Comparison of ENCODE assay signal across 19 cellular contexts in the genomic region with DNA sequence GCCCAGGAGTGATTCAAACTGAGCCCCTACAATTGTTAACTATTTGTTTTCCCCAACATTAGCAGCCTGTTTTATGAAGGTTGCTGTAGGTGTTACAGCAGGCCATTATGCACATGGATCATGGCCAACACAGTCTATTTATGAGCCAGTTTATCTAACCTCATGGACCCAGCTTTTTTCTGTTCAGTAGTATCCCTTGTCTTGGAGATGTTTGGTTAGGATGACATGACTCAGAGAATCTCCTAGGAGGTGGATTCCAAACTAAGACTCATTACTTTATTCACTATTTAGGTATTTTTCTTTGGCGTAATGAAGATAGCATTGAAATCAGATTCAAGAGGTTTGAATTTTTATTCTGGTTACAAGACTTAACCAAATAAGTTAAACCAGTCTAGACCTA.
DNase-seq lines count a peak whose midpoint lies in the region; ATAC-seq, FAIRE-seq and TF ChIP-seq lines count a peak whose summit lies in the region.
"Had no signal": no experiment of that assay in that cellular context is flagged by ENCODE, and none has a peak within 500 bp of the region (broad histone marks: within the 10 kb centered on the region; RNA-seq: fewer than 3 reads in every experiment).

No MANE protein-coding gene starts in this region.

- peak; percentile 38 for FAIRE-seq in GM12878 (lab: Jason Lieb, UNC)
- FAIRE-seq: GM18507 had no signal

- TF ChIP-seq EP300 in GM12878 (IDR thresholded peaks at IDR 0.05; ENCODE audit: borderline replicate concordance in 1 of 2, control insufficient read depth in 1 of 2, low read depth in 2 of 2, low read length in 2 of 2) = no peak

- H3K36me3 ChIP-seq in GM12878 (ENCODE audit: control insufficient read depth in 2 of 2, insufficient read depth in 2 of 2, low read length in 1 of 2) (no peaks in the 10 kb centered on the region), kidney epithelial cell (ENCODE audit: control insufficient read depth, insufficient read depth, low read length) (no peaks in the 10 kb centered on the region), colonic mucosa (no peaks in the 10 kb centered on the region)
- no peaks in the 10 kb centered on the region for H3K36me3 ChIP-seq in CD8-positive, alpha-beta T cell (ENCODE audit: insufficient read depth, low read length)
- H3K36me3 ChIP-seq: ascending aorta; BLaER1 treated with 17β-estradiol and CSF1 and Interleukin-3, amounts not matched to agents 10 nM and 100 nM; left ventricle myocardium inferior had no signal

- H3K9ac ChIP-seq in GM12878 (ENCODE audit: control insufficient read depth, insufficient read depth, low read length) (no peak overlapping the region), colonic mucosa (ENCODE audit: low read depth in 2 of 2, low read length in 2 of 2) (no peak overlapping the region)
- H3K9ac ChIP-seq: BLaER1 treated with 17β-estradiol and CSF1 and Interleukin-3, amounts not matched to agents 10 nM and 100 nM had no signal

- BruUV-seq in GM12878 (replicated peaks; lab: Mats Ljungman, UMichigan) = no TSS peak

- SMC1A ChIA-PET in GM12878 (lab: Charles Lee; ENCODE audit: uncharacterized antibody, unreplicated experiment) = interaction anchor here (1.1 kb wide), 1 partner anchor 62 kb away, joined by 3 read pairs; no protein-coding TSS in a partner anchor

- no peak overlapping the region for H3K4me3 ChIP-seq in AG09309 (ENCODE audit: control insufficient read depth, low read depth, low read length)
- H3K4me3 ChIP-seq in GM12878 = no peak overlapping the region
- H3K4me3 ChIP-seq in kidney epithelial cell (ENCODE audit: low read depth, low read length) = no peak overlapping the region
- no peak overlapping the region for H3K4me3 ChIP-seq in colonic mucosa
- H3K4me3 ChIP-seq in CD8-positive, alpha-beta T cell (ENCODE audit: low read depth, low read length) = no peak overlapping the region
- H3K4me3 ChIP-seq: ascending aorta; BLaER1 treated with 17β-estradiol and CSF1 and Interleukin-3, amounts not matched to agents 10 nM and 100 nM; left ventricle myocardium inferior had no signal

- ATAC-seq in GM12878 (no peak), HG02973 (IDR thresholded peaks at IDR 0.05; ENCODE audit: unreplicated experiment) (no peak), HG03439 (IDR thresholded peaks at IDR 0.05; ENCODE audit: unreplicated experiment) (no peak)
- ATAC-seq in CD8-positive, alpha-beta T cell = no peak

- no peak overlapping the region for H3K4me2 ChIP-seq in GM12878 (ENCODE audit: control insufficient read depth, insufficient read depth)
- H3K4me2 ChIP-seq: BLaER1 treated with 17β-estradiol and CSF1 and Interleukin-3, amounts not matched to agents 10 nM and 100 nM had no signal

- no peak overlapping the region for H2AFZ ChIP-seq in GM12878 (ENCODE audit: control insufficient read depth, low read depth, low read length)

- H3K27me3 Mint-ChIP-seq in CD8-positive, alpha-beta T cell (ENCODE audit: low read depth) = peaks cover 4% of the 10 kb centered on the region

- no peaks in the 10 kb centered on the region for H3K79me2 ChIP-seq in GM12878 (ENCODE audit: control insufficient read depth, insufficient read depth, low read length)

- H3K4me1 Mint-ChIP-seq in CD8-positive, alpha-beta T cell (ENCODE audit: low read depth) = no peaks in the 10 kb centered on the region

- TF ChIP-seq CTCF in AG09309 (IDR thresholded peaks at IDR 0.05; ENCODE audit: control insufficient read depth, insufficient read depth, low read depth, low read length, missing control alignments) (no peak), GM12878 (IDR thresholded peaks at IDR 0.05 in 2 of 3, conservative IDR thresholded peaks at IDR 0.05 in 1 of 3; ENCODE audit: control insufficient read depth in 2 of 3, extremely low read depth in 1 of 3, insufficient read depth in 1 of 3, low read depth in 3 of 3, low read length in 3 of 3) (no peak), kidney epithelial cell (IDR thresholded peaks at IDR 0.05; ENCODE audit: insufficient read depth, low read length, poor library complexity, severe bottlenecking) (no peak), colonic mucosa (IDR thresholded peaks at IDR 0.05) (no peak)
- no peak for TF ChIP-seq CTCF in CD8-positive, alpha-beta T cell (IDR thresholded peaks at IDR 0.05)

- in situ Hi-C loops in GM12878 (cut with MboI) = no loop called here

- H4K20me1 ChIP-seq in GM12878 (ENCODE audit: control insufficient read depth, insufficient read depth) = no peaks in the 10 kb centered on the region
- H4K20me1 ChIP-seq: BLaER1 treated with 17β-estradiol and CSF1 and Interleukin-3, amounts not matched to agents 10 nM and 100 nM had no signal

- peak overlapping the region; percentile 56 for H3K27ac ChIP-seq in GM12878 (ENCODE audit: control insufficient read depth, insufficient read depth)
- H3K27ac ChIP-seq in colonic mucosa = no peak overlapping the region
- H3K27ac ChIP-seq in CD8-positive, alpha-beta T cell (ENCODE audit: low read depth, low read length) = no peak overlapping the region
- H3K27ac ChIP-seq: ascending aorta; BLaER1 treated with 17β-estradiol and CSF1 and Interleukin-3, amounts not matched to agents 10 nM and 100 nM; left ventricle myocardium inferior had no signal

- no peaks in the 10 kb centered on the region for H3K9me3 Mint-ChIP-seq in CD8-positive, alpha-beta T cell
- H3K9me3 Mint-ChIP-seq: activated T-helper 1 cell treated with anti-CD3 and anti-CD28 coated beads, Interleukin-12 subunit alpha, Interleukin-12 subunit beta, Interleukin-2, Interleukin-4 antibody, amounts not matched to agents 30 ng/mL and 10 ng/mL and 1 ng/mL, durations not matched to agents 14 hours and 24 hours and 36 hours; naive B cell; T-helper 2 cell treated with Interferon-gamma antibody and Interleukin-4, amounts not matched to agents 5 μg/mL and 100 μg/mL, for 36 hours had no signal

- H3K9me3 ChIP-seq in GM12878 (replicated peaks; ENCODE audit: control insufficient read depth, insufficient read depth, low read length) (no peaks in the 10 kb centered on the region; the same call in 2 of the 3 replicates), colonic mucosa (no peaks in the 10 kb centered on the region)
- H3K9me3 ChIP-seq in CD8-positive, alpha-beta T cell (ENCODE audit: low read length) = no peaks in the 10 kb centered on the region
- H3K9me3 ChIP-seq: ascending aorta, left ventricle myocardium inferior had no signal

- H3K4me1 ChIP-seq in GM12878 (ENCODE audit: control insufficient read depth, insufficient read depth, low read length) (peaks cover 10% of the 10 kb centered on the region), colonic mucosa (no peaks in the 10 kb centered on the region)
- no peaks in the 10 kb centered on the region for H3K4me1 ChIP-seq in CD8-positive, alpha-beta T cell (ENCODE audit: insufficient read depth, low read length)
- H3K4me1 ChIP-seq: left ventricle myocardium inferior had no signal

- 100% methylated on average over 1 of the region's 1 CpG for WGBS in GM12878 (ENCODE audit: insufficient coverage, insufficient replicate concordance, low lambda C conversion rate, missing lambda C conversion rate)

- no peak overlapping the region for H3K27ac Mint-ChIP-seq in CD8-positive, alpha-beta T cell
- H3K27ac Mint-ChIP-seq: activated T-helper 1 cell treated with anti-CD3 and anti-CD28 coated beads, Interleukin-12 subunit alpha, Interleukin-12 subunit beta, Interleukin-2, Interleukin-4 antibody, amounts not matched to agents 30 ng/mL and 10 ng/mL and 1 ng/mL, durations not matched to agents 14 hours and 24 hours and 36 hours; T-helper 2 cell treated with Interferon-gamma antibody and Interleukin-4, amounts not matched to agents 5 μg/mL and 100 μg/mL, for 36 hours had no signal

- intact Hi-C loops in GM12878 (cut with micrococcal nuclease; ENCODE audit: unreplicated experiment) = no loop called here
- intact Hi-C loops in colonic mucosa (cut with DNase I) = no loop called here
- intact Hi-C loops in CD8-positive, alpha-beta T cell (cut with DNase I, micrococcal nuclease) = no loop called here

- RAD21 ChIA-PET in GM12878 (lab: Charles Lee; ENCODE audit: unreplicated experiment) = no interaction called here

- no peaks in the 10 kb centered on the region for H3K27me3 ChIP-seq in GM12878 (replicated peaks in 1 of 2; ENCODE audit: control insufficient read depth in 2 of 2, insufficient read depth in 2 of 2, low read length in 1 of 2)
- H3K27me3 ChIP-seq in kidney epithelial cell (ENCODE audit: control insufficient read depth, insufficient read depth, low read length) = no peaks in the 10 kb centered on the region
- H3K27me3 ChIP-seq in colonic mucosa = no peaks in the 10 kb centered on the region
- H3K27me3 ChIP-seq in CD8-positive, alpha-beta T cell (ENCODE audit: insufficient read depth, low read length) = no peaks in the 10 kb centered on the region
- H3K27me3 ChIP-seq: ascending aorta; BLaER1 treated with 17β-estradiol and CSF1 and Interleukin-3, amounts not matched to agents 10 nM and 100 nM had no signal

- TF ChIP-seq POLR2A in GM12878 (IDR thresholded peaks at IDR 0.05; ENCODE audit: low read depth, low read length) = no peak

- POLR2A ChIA-PET in GM12878 (lab: Charles Lee) = no interaction called here
- POLR2A ChIA-PET in CD8-positive, alpha-beta T cell (lab: Charles Lee) = no interaction called here

- DNase-seq in AG09309 (ENCODE audit: low read depth) (peak; percentile 67), M059J (ENCODE audit: low read depth) (peak; percentile 96), GM12878 (ENCODE audit: low read depth, low spot score) (no peak), kidney epithelial cell (ENCODE audit: low read depth) (peak; percentile 53), colonic mucosa (no peak)
- DNase-seq in CD8-positive, alpha-beta T cell = no peak
- DNase-seq: activated CD4-positive, alpha-beta T cell treated with anti-CD3 and anti-CD28 coated beads for 48 hours; effector memory CD4-positive, alpha-beta T cell; left ventricle myocardium inferior; naive B cell; NCI-H1417; stimulated activated CD8-positive, alpha-beta memory T cell treated with anti-CD3 and anti-CD28 coated beads, Interleukin-4, amount 100 ng/mL, for 48 hours had no signal

- TF ChIP-seq RAD21 in GM12878 (IDR thresholded peaks at IDR 0.05; ENCODE audit: insufficient read depth, low read depth, low read length) = no peak

- H3K4me3 Mint-ChIP-seq in CD8-positive, alpha-beta T cell = no peak overlapping the region
- H3K4me3 Mint-ChIP-seq: activated T-helper 1 cell treated with anti-CD3 and anti-CD28 coated beads, Interleukin-12 subunit alpha, Interleukin-12 subunit beta, Interleukin-2, Interleukin-4 antibody, amounts not matched to agents 30 ng/mL and 10 ng/mL and 1 ng/mL, durations not matched to agents 14 hours and 24 hours and 36 hours; naive B cell; T-helper 2 cell treated with Interferon-gamma antibody and Interleukin-4, amounts not matched to agents 5 μg/mL and 100 μg/mL, for 36 hours had no signal

- H3K36me3 Mint-ChIP-seq in CD8-positive, alpha-beta T cell = no peaks in the 10 kb centered on the region
- H3K36me3 Mint-ChIP-seq: naive B cell had no signal

- CTCF ChIA-PET in GM12878 (lab: Yijun Ruan, JAX) = no interaction called here
- CTCF ChIA-PET in CD8-positive, alpha-beta T cell (lab: Charles Lee) = no interaction called here

Comparison
In these comparisons a context has a peak if more than half of its experiments do, and no peak if none do; other contexts are left out.
1. DNase-seq: peak in AG09309 (single experiment), M059J (single experiment) and kidney epithelial cell (single experiment); none in GM12878 (single experiment), colonic mucosa (single experiment) and CD8-positive, alpha-beta T cell (0 of 7).